Comparison of ENCODE assay signal across 31 cellular contexts in genomic region chr6:148487461-148487860, GRCh38.
DNase-seq lines count a peak whose midpoint lies in the region; ATAC-seq and TF ChIP-seq lines count a peak whose summit lies in the region.
"Had no signal": no experiment of that assay in that cellular context is flagged by ENCODE, and none has a peak within 500 bp of the region (broad histone marks: within the 10 kb centered on the region; RNA-seq: fewer than 3 reads in every experiment).

No MANE protein-coding gene starts in this region.

- CTCF ChIA-PET in activated CD4-positive, alpha-beta memory T cell treated with anti-CD3 and anti-CD28 coated beads for 36 hours (lab: Charles Lee): no interaction called here

- intact Hi-C loops in esophagus muscularis mucosa (cut with DNase I): no loop called here
- intact Hi-C loops in activated CD4-positive, alpha-beta memory T cell treated with anti-CD3 and anti-CD28 coated beads for 36 hours (cut with micrococcal nuclease): no loop called here

- no peaks in the 10 kb centered on the region for H3K4me1 Mint-ChIP-seq in activated CD4-positive, alpha-beta memory T cell treated with anti-CD3 and anti-CD28 coated beads for 36 hours (ENCODE audit: low read depth)
- H3K4me1 Mint-ChIP-seq: B cell; CD14-positive monocyte; CD4-positive, alpha-beta memory T cell; CD4-positive, CD25-positive, alpha-beta regulatory T cell; CD8-positive, alpha-beta memory T cell had no signal

- H3K27ac Mint-ChIP-seq in activated CD4-positive, alpha-beta memory T cell treated with anti-CD3 and anti-CD28 coated beads for 36 hours: no peak overlapping the region
- H3K27ac Mint-ChIP-seq: B cell; CD14-positive monocyte; CD4-positive, alpha-beta memory T cell; CD4-positive, alpha-beta T cell; CD4-positive, CD25-positive, alpha-beta regulatory T cell; CD8-positive, alpha-beta memory T cell; CD8-positive, alpha-beta T cell had no signal

- DNase-seq in esophagus muscularis mucosa (ENCODE audit: extremely low spot score) (peak; percentile 75), trophoblast cell (peak; percentile 90 to 98)
- DNase-seq in activated CD4-positive, alpha-beta memory T cell treated with anti-CD3 and anti-CD28 coated beads for 36 hours: no peak
- DNase-seq: 8988T; ACHN; AML-193; BE2C; C1 segment of cervical spinal cord; Caco-2; Calu3; CD4-positive, alpha-beta memory T cell; CD4-positive, alpha-beta T cell; CD4-positive, CD25-positive, alpha-beta regulatory T cell; CD8-positive, alpha-beta memory T cell; CD8-positive, alpha-beta T cell; COR-L47; DMS 273 treated with DMSO at 0.1 percent for 48 hours; DMS153; DMS53; DMS79; DMS79 treated with DMSO at 0.1 percent for 48 hours; DND-41; EL had no signal

- no peaks in the 10 kb centered on the region for H3K9me3 ChIP-seq in esophagus muscularis mucosa
- no peaks in the 10 kb centered on the region for H3K9me3 ChIP-seq in trophoblast cell (ENCODE audit: insufficient read depth, low read depth, low read length)
- H3K9me3 ChIP-seq: A549, BE2C, BLaER1, Caco-2 had no signal

- no peak overlapping the region for H2BK120ac ChIP-seq in trophoblast cell (ENCODE audit: insufficient read depth, low read length, poor library complexity)

- no peak overlapping the region for H3K18ac ChIP-seq in trophoblast cell (ENCODE audit: low read length)

- no peak overlapping the region for H4K8ac ChIP-seq in trophoblast cell (ENCODE audit: low read depth, low read length)

- no peak for ATAC-seq in GM21786 (IDR thresholded peaks at IDR 0.05; ENCODE audit: unreplicated experiment)
- ATAC-seq: A549; CD8-positive, alpha-beta T cell had no signal

- H4K91ac ChIP-seq in trophoblast cell (ENCODE audit: low read depth, low read length): no peak overlapping the region

- H3K4ac ChIP-seq in trophoblast cell (ENCODE audit: low read depth, low read length): no peak overlapping the region

- H3K4me3 ChIP-seq in esophagus muscularis mucosa: no peak overlapping the region
- no peak overlapping the region for H3K4me3 ChIP-seq in trophoblast cell (ENCODE audit: low read depth, low read length)
- H3K4me3 ChIP-seq: A549; BLaER1; BLaER1 treated with 17β-estradiol and CSF1 and Interleukin-3, amounts not matched to agents 10 nM and 100 nM had no signal

- H3K14ac ChIP-seq in trophoblast cell (ENCODE audit: low read length): no peak overlapping the region

- H3K9ac ChIP-seq in trophoblast cell (ENCODE audit: low read length): no peak overlapping the region
- H3K9ac ChIP-seq: BLaER1; BLaER1 treated with 17β-estradiol and CSF1 and Interleukin-3, amounts not matched to agents 10 nM and 100 nM had no signal

- TF ChIP-seq EP300 in esophagus muscularis mucosa (IDR thresholded peaks at IDR 0.05): no peak

- POLR2A ChIA-PET in activated CD4-positive, alpha-beta memory T cell treated with anti-CD3 and anti-CD28 coated beads for 36 hours (lab: Charles Lee): no interaction called here

- H3K23ac ChIP-seq in trophoblast cell (ENCODE audit: low read length): no peak overlapping the region

- H3K4me3 Mint-ChIP-seq in activated CD4-positive, alpha-beta memory T cell treated with anti-CD3 and anti-CD28 coated beads for 36 hours: no peak overlapping the region
- H3K4me3 Mint-ChIP-seq: B cell; CD14-positive monocyte; CD4-positive, alpha-beta memory T cell; CD4-positive, alpha-beta T cell; CD4-positive, CD25-positive, alpha-beta regulatory T cell; CD8-positive, alpha-beta memory T cell; CD8-positive, alpha-beta T cell had no signal

- H2BK12ac ChIP-seq in trophoblast cell (ENCODE audit: low read length): no peak overlapping the region

- no peaks in the 10 kb centered on the region for H3K79me1 ChIP-seq in trophoblast cell (ENCODE audit: low read length)

- no peak overlapping the region for H4K12ac ChIP-seq in trophoblast cell (ENCODE audit: low read depth, low read length)

- WGBS in esophagus muscularis mucosa: 93% methylated on average over 10 of the region's 10 CpGs
- WGBS in trophoblast cell (ENCODE audit: extremely low coverage, insufficient coverage, insufficient read length): no CpG with 5 or more reads among the region's 10 CpGs

- H3K9me3 Mint-ChIP-seq in activated CD4-positive, alpha-beta memory T cell treated with anti-CD3 and anti-CD28 coated beads for 36 hours: no peaks in the 10 kb centered on the region
- H3K9me3 Mint-ChIP-seq: CD4-positive, alpha-beta T cell; CD8-positive, alpha-beta memory T cell; CD8-positive, alpha-beta T cell had no signal

- no peak for TF ChIP-seq POLR2A in esophagus muscularis mucosa (IDR thresholded peaks at IDR 0.05; ENCODE audit: low read depth)

- peaks cover 6% of the 10 kb centered on the region for H3K27me3 Mint-ChIP-seq in activated CD4-positive, alpha-beta memory T cell treated with anti-CD3 and anti-CD28 coated beads for 36 hours

- H3K36me3 ChIP-seq in esophagus muscularis mucosa (peaks cover 10 to 23% (median 17%) of the 10 kb centered on the region in 4 donors), trophoblast cell (ENCODE audit: control insufficient read depth in 1 of 2, insufficient read depth in 2 of 2, low read length in 2 of 2) (no peaks in the 10 kb centered on the region)
- H3K36me3 ChIP-seq: BE2C, BLaER1 had no signal

- H3K4me2 ChIP-seq in trophoblast cell (ENCODE audit: low read length): no peak overlapping the region
- H3K4me2 ChIP-seq: A549; BLaER1; BLaER1 treated with 17β-estradiol and CSF1 and Interleukin-3, amounts not matched to agents 10 nM and 100 nM had no signal

- H3K79me2 ChIP-seq in trophoblast cell (ENCODE audit: control insufficient read depth, insufficient read depth, low read length, poor library complexity): no peaks in the 10 kb centered on the region

- TF ChIP-seq CTCF in esophagus muscularis mucosa (IDR thresholded peaks at IDR 0.05): no peak

- H3K4me1 ChIP-seq in esophagus muscularis mucosa (peaks cover 0 to 4% (median 2%) of the 10 kb centered on the region in 4 donors), trophoblast cell (ENCODE audit: control insufficient read depth in 1 of 2, insufficient read depth in 2 of 2, low read length in 2 of 2) (no peaks in the 10 kb centered on the region)
- H3K4me1 ChIP-seq: A549; BE2C; BLaER1; BLaER1 treated with 17β-estradiol and CSF1 and Interleukin-3, amounts not matched to agents 10 nM and 100 nM; Caco-2 had no signal

- H2AK5ac ChIP-seq in trophoblast cell (ENCODE audit: low read length): no peak overlapping the region

- H3K27me3 ChIP-seq in esophagus muscularis mucosa (no peaks in the 10 kb centered on the region), trophoblast cell (ENCODE audit: insufficient read depth, low read length) (no peaks in the 10 kb centered on the region)
- H3K27me3 ChIP-seq: BE2C; BLaER1; BLaER1 treated with 17β-estradiol and CSF1 and Interleukin-3, amounts not matched to agents 10 nM and 100 nM had no signal

- no peak overlapping the region for H2BK5ac ChIP-seq in trophoblast cell (ENCODE audit: low read depth, low read length, poor library complexity)

- H3K27ac ChIP-seq in esophagus muscularis mucosa (replicated peaks in 1 of 4) (no peak overlapping the region), trophoblast cell (ENCODE audit: low read depth, low read length) (no peak overlapping the region)
- H3K27ac ChIP-seq: 22Rv1; A549; BLaER1; BLaER1 treated with 17β-estradiol and CSF1 and Interleukin-3, amounts not matched to agents 10 nM and 100 nM; C4-2B had no signal

- H2AFZ ChIP-seq in trophoblast cell (ENCODE audit: insufficient read depth, low read length, poor library complexity): no peak overlapping the region

- H3K36me3 Mint-ChIP-seq in activated CD4-positive, alpha-beta memory T cell treated with anti-CD3 and anti-CD28 coated beads for 36 hours: no peaks in the 10 kb centered on the region
- H3K36me3 Mint-ChIP-seq: CD4-positive, CD25-positive, alpha-beta regulatory T cell; CD8-positive, alpha-beta memory T cell; CD8-positive, alpha-beta T cell had no signal
